17 cellular contexts compared by ENCODE assay signal in the genomic region with DNA sequence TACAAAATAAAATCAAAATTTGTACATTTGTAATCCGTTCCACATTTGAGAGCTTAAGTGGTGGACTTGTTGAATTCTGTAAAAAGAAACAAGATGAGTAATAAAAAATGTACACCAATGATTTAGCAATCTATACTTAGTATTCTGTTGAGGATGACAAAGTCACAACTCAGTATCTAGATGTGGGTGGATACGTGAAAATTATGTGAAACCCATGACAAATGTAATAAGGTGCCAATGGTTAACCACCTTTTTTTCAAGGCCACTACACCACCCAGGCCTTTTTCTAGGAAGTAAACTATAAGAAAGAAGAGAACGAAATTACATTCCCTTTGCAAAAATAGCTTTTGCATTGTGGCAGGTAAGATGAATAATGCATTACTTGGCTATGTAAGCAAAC.
"Had no signal": no experiment of that assay in that cellular context is flagged by ENCODE, and none has a peak within 500 bp of the region (broad histone marks: within the 10 kb centered on the region; RNA-seq: fewer than 3 reads in every experiment).

No MANE protein-coding gene starts in this region.

- H3K27ac Mint-ChIP-seq: naive thymus-derived CD4-positive, alpha-beta T cell had no signal

- DNase-seq: activated CD4-positive, CD25-positive, alpha-beta regulatory T cell treated with anti-CD3 and anti-CD28 coated beads, Interleukin-2, amount 50 U/mL, for 72 hours; activated naive CD4-positive, alpha-beta T cell treated with Interleukin-2 at 50 U/mL for 16 hours; body of pancreas; dermis blood vessel endothelial cell; effector CD8-positive, alpha-beta T cell; foreskin keratinocyte; kidney glomerular epithelial cell; left ventricle myocardium inferior; naive thymus-derived CD4-positive, alpha-beta T cell; SIG-M5; SK-N-SH; stimulated activated CD4-positive, alpha-beta T cell treated with anti-CD3 and anti-CD28 coated beads, Interleukin-2, amount 100 ng/mL, for 48 hours; stimulated activated CD8-positive, alpha-beta memory T cell treated with anti-CD3 and anti-CD28 coated beads, Interleukin-4, amount 100 ng/mL, for 48 hours; stimulated activated naive CD4-positive, alpha-beta T cell; substantia nigra; thyroid gland; upper lobe of right lung had no signal

- H3K4me3 Mint-ChIP-seq: naive thymus-derived CD4-positive, alpha-beta T cell had no signal

- H3K9me3 Mint-ChIP-seq: naive thymus-derived CD4-positive, alpha-beta T cell had no signal

- H3K27me3 Mint-ChIP-seq: naive thymus-derived CD4-positive, alpha-beta T cell had no signal

- H3K9me3 ChIP-seq: body of pancreas, left ventricle myocardium inferior, SK-N-SH, thyroid gland, upper lobe of right lung had no signal

- ATAC-seq: body of pancreas; foreskin keratinocyte; naive thymus-derived CD4-positive, alpha-beta T cell; upper lobe of right lung had no signal
